Comparison of ENCODE assay signal across 8 cellular contexts in genomic region chr10:17742918-17743317, GRCh38. TPM values are rescaled to one million over a fixed set of nuclear protein-coding genes. Genes with fewer than 3 reads are reported as not detected.
DNase-seq lines count a peak whose midpoint lies in the region; ATAC-seq, FAIRE-seq and TF ChIP-seq lines count a peak whose summit lies in the region.

No MANE protein-coding gene starts in this region.

- H3K27me3 Mint-ChIP-seq in activated CD4-positive, alpha-beta memory T cell treated with anti-CD3 and anti-CD28 coated beads for 36 hours: no peaks in the 10 kb centered on the region
- no peaks in the 10 kb centered on the region for H3K27me3 Mint-ChIP-seq in naive thymus-derived CD4-positive, alpha-beta T cell

- intact Hi-C loops in activated CD4-positive, alpha-beta memory T cell treated with anti-CD3 and anti-CD28 coated beads for 36 hours (cut with micrococcal nuclease): loop anchor here (1.0 kb wide), 1 partner anchor 136 kb away; no protein-coding TSS in a partner anchor
- intact Hi-C loops in naive thymus-derived CD4-positive, alpha-beta T cell (cut with micrococcal nuclease): loop anchor here (1.0 to 5.0 kb wide), 4 partner anchors 136 to 916 kb away; no protein-coding TSS in a partner anchor

- H3K79me1 ChIP-seq in H1 (ENCODE audit: low read depth, low read length): no peaks in the 10 kb centered on the region

- H3K4ac ChIP-seq in H1 (replicated peaks; ENCODE audit: insufficient read length, low read depth, low read length): no peak overlapping the region

- WGBS in H1 (ENCODE audit: extremely low coverage in 1 of 2, insufficient coverage in 1 of 2, insufficient read length in 1 of 2, insufficient replicate concordance in 2 of 2, low coverage in 1 of 2, low lambda C conversion rate in 2 of 2, missing lambda C conversion rate in 1 of 2), 2 experiments: 38% methylated on average over 13 of the region's 14 CpGs; no CpG with 5 or more reads in 1 of the 2 experiments

- H3K56ac ChIP-seq in H1 (replicated peaks; ENCODE audit: insufficient read length, low read depth, low read length): no peak overlapping the region

- no peak overlapping the region for H3K4me3 Mint-ChIP-seq in activated CD4-positive, alpha-beta memory T cell treated with anti-CD3 and anti-CD28 coated beads for 36 hours
- no peak overlapping the region for H3K4me3 Mint-ChIP-seq in naive thymus-derived CD4-positive, alpha-beta T cell

- H3K79me2 ChIP-seq in MM.1S (ENCODE audit: low read length) (no peaks in the 10 kb centered on the region), H1 (ENCODE audit: control insufficient read depth in 1 of 2, insufficient read depth in 2 of 2, low read length in 2 of 2) (no peaks in the 10 kb centered on the region)

- no peak overlapping the region for H3K23ac ChIP-seq in H1 (ENCODE audit: insufficient read length)

- no peak overlapping the region for H2BK15ac ChIP-seq in H1 (ENCODE audit: low read length)

- no peak overlapping the region for H2BK5ac ChIP-seq in H1 (ENCODE audit: low read depth, low read length)

- H3K9ac ChIP-seq in MM.1S (ENCODE audit: low read length): no peak overlapping the region
- no peak overlapping the region for H3K9ac ChIP-seq in H1 (replicated peaks in 1 of 4; ENCODE audit: extremely low read depth in 1 of 4, low read depth in 3 of 4, low read length in 3 of 4)

- ATAC-seq in naive thymus-derived CD4-positive, alpha-beta T cell: peak; percentile 75
- ATAC-seq in GM19351 (IDR thresholded peaks at IDR 0.05; ENCODE audit: unreplicated experiment): no peak

- H2BK20ac ChIP-seq in H1 (ENCODE audit: low read length): no peak overlapping the region

- no peak for TF ChIP-seq EP300 in H1 (IDR thresholded peaks at IDR 0.05; ENCODE audit: borderline replicate concordance in 1 of 2, low read depth in 2 of 2, low read length in 2 of 2)

- H3K36me3 ChIP-seq in MM.1S (replicated peaks; ENCODE audit: insufficient read depth, low read length) (no peaks in the 10 kb centered on the region), H1 (ENCODE audit: control insufficient read depth in 2 of 4, insufficient read depth in 4 of 4, low read length in 3 of 4) (no peaks in the 10 kb centered on the region)
- H3K36me3 ChIP-seq in naive thymus-derived CD4-positive, alpha-beta T cell (ENCODE audit: control insufficient read depth in 2 of 3, insufficient read depth in 3 of 3, low read length in 3 of 3): no peaks in the 10 kb centered on the region

- H3K4me1 ChIP-seq in MM.1S (ENCODE audit: low read length) (peaks cover 24% of the 10 kb centered on the region), H1 (replicated peaks in 1 of 4; ENCODE audit: control insufficient read depth in 3 of 4, insufficient read depth in 4 of 4, low read length in 3 of 4) (no peaks in the 10 kb centered on the region)
- no peaks in the 10 kb centered on the region for H3K4me1 ChIP-seq in naive thymus-derived CD4-positive, alpha-beta T cell (ENCODE audit: control insufficient read depth in 2 of 2, insufficient read depth in 2 of 2, low read length in 2 of 2)

- H3K4me3 ChIP-seq in MM.1S (ENCODE audit: low read length) (peak overlapping the region; percentile 21; the same call in 1 of the 2 replicates), H1 (ENCODE audit: extremely low read depth in 1 of 4, insufficient read depth in 2 of 4, low read depth in 3 of 4, low read length in 4 of 4) (no peak overlapping the region)
- H3K4me3 ChIP-seq in naive thymus-derived CD4-positive, alpha-beta T cell (ENCODE audit: low read length): no peak overlapping the region

- H3K27ac ChIP-seq in MM.1S (ENCODE audit: low read length): no peak overlapping the region
- no peak overlapping the region for H3K27ac ChIP-seq in H1 (ENCODE audit: low read depth, low read length)
- H3K27ac ChIP-seq in naive thymus-derived CD4-positive, alpha-beta T cell (ENCODE audit: low read depth, low read length): no peak overlapping the region

- H3K4me1 Mint-ChIP-seq in activated CD4-positive, alpha-beta memory T cell treated with anti-CD3 and anti-CD28 coated beads for 36 hours (ENCODE audit: low read depth): peaks cover 6% of the 10 kb centered on the region
- H3K4me1 Mint-ChIP-seq in naive thymus-derived CD4-positive, alpha-beta T cell: peaks cover 3 to 15% (median 5%) of the 10 kb centered on the region in 7 donors

- H3K36me3 Mint-ChIP-seq in activated CD4-positive, alpha-beta memory T cell treated with anti-CD3 and anti-CD28 coated beads for 36 hours: no peaks in the 10 kb centered on the region
- H3K36me3 Mint-ChIP-seq in naive thymus-derived CD4-positive, alpha-beta T cell: no peaks in the 10 kb centered on the region

- no peaks in the 10 kb centered on the region for H3K9me3 Mint-ChIP-seq in activated CD4-positive, alpha-beta memory T cell treated with anti-CD3 and anti-CD28 coated beads for 36 hours
- no peaks in the 10 kb centered on the region for H3K9me3 Mint-ChIP-seq in naive thymus-derived CD4-positive, alpha-beta T cell

- H3K23me2 ChIP-seq in H1 (ENCODE audit: low read depth, low read length): no peaks in the 10 kb centered on the region

- peak; percentile 37 to 53 for TF ChIP-seq RAD21 in H1 (IDR thresholded peaks at IDR 0.05 in 1 of 2, conservative IDR thresholded peaks at IDR 0.05 in 1 of 2; ENCODE audit: low read depth in 2 of 2, low read length in 2 of 2)

- peaks cover 4% of the 10 kb centered on the region; the same call in 1 of the 2 replicates for H3F3A ChIP-seq in MM.1S (ENCODE audit: insufficient read depth, low read length)

- no peak overlapping the region; the same call in 1 of the 2 replicates for H4K8ac ChIP-seq in H1 (ENCODE audit: extremely low read depth, insufficient read depth, low read length)

- H3K18ac ChIP-seq in H1 (ENCODE audit: extremely low read depth, low read length): no peak overlapping the region

- no peak for FAIRE-seq in H1 (lab: Jason Lieb, UNC)

- no peak overlapping the region for H2BK12ac ChIP-seq in H1 (ENCODE audit: low read depth, low read length)

- H3K27me3 ChIP-seq in MM.1S (replicated peaks; ENCODE audit: insufficient read depth, low read length) (no peaks in the 10 kb centered on the region), H1 (replicated peaks in 1 of 4; ENCODE audit: control insufficient read depth in 3 of 4, extremely low read depth in 1 of 4, insufficient read depth in 3 of 4, low read length in 3 of 4) (no peaks in the 10 kb centered on the region; a peak in 1 of 7 replicates)
- no peaks in the 10 kb centered on the region for H3K27me3 ChIP-seq in naive thymus-derived CD4-positive, alpha-beta T cell (ENCODE audit: control insufficient read depth in 2 of 2, insufficient read depth in 2 of 2, low read length in 2 of 2)

- no peaks in the 10 kb centered on the region for H4K20me1 ChIP-seq in MM.1S (ENCODE audit: insufficient read depth, low read length)
- H4K20me1 ChIP-seq in H1 (replicated peaks in 1 of 2; ENCODE audit: control insufficient read depth in 1 of 2, insufficient read depth in 2 of 2, low read length in 2 of 2): no peaks in the 10 kb centered on the region

- POLR2A ChIA-PET in activated CD4-positive, alpha-beta memory T cell treated with anti-CD3 and anti-CD28 coated beads for 36 hours (lab: Charles Lee): no interaction called here
- POLR2A ChIA-PET in H1 (lab: Charles Lee; ENCODE audit: partially characterized antibody): interaction anchor here (1.2 kb wide), 1 partner anchor 18 kb away, joined by 3 read pairs; no protein-coding TSS in a partner anchor
- POLR2A ChIA-PET in naive thymus-derived CD4-positive, alpha-beta T cell (lab: Charles Lee): no interaction called here

- peak; percentile 7 to 46 for DNase-seq in NCI-H2081 (lab: John Stamatoyannopoulos, UW)
- no peak for DNase-seq in NCI-H2081 treated with DMSO at 0.1 percent for 48 hours (lab: John Stamatoyannopoulos, UW)
- peak; percentile 67 for DNase-seq in MM.1S
- peak; percentile 77 for DNase-seq in activated CD4-positive, alpha-beta memory T cell treated with anti-CD3 and anti-CD28 coated beads for 36 hours
- DNase-seq in H1 (ENCODE audit: low read depth in 1 of 2, low spot score in 2 of 2): peak in 1 of 2 experiments; percentile 84
- DNase-seq in naive thymus-derived CD4-positive, alpha-beta T cell: peak; percentile 19 to 66 (median 56)
- DNase-seq in stimulated activated CD8-positive, alpha-beta memory T cell treated with anti-CD3 and anti-CD28 coated beads, Interleukin-7, amount 100 ng/mL, for 48 hours (ENCODE audit: extremely low read depth in 1 of 2, low read depth in 1 of 2): peak; percentile 26 to 33

- H2AK5ac ChIP-seq in H1 (ENCODE audit: low read depth, low read length): no peak overlapping the region

- peak overlapping the region; percentile 38; the same call in 1 of the 2 replicates for H3K4me2 ChIP-seq in MM.1S (ENCODE audit: low read depth, low read length)
- peak overlapping the region in 1 of 2 experiments; percentile 34; a peak in 1 of 4 replicates for H3K4me2 ChIP-seq in H1 (ENCODE audit: insufficient read depth in 1 of 2, low read depth in 2 of 2, low read length in 2 of 2)

- H3K14ac ChIP-seq in H1 (ENCODE audit: insufficient read length): no peak overlapping the region

- H2BK120ac ChIP-seq in H1 (replicated peaks; ENCODE audit: low read depth, low read length): no peak overlapping the region

- CTCF ChIA-PET in activated CD4-positive, alpha-beta memory T cell treated with anti-CD3 and anti-CD28 coated beads for 36 hours (lab: Charles Lee): interaction anchor here (0.7 to 3.1 kb wide), 12 partner anchors 16 to 151 kb away, joined by 3 to 24 read pairs (median 4); partner anchors contain the start of gene HACD1
- CTCF ChIA-PET in H1 (lab: Charles Lee; ENCODE audit: partially characterized antibody): interaction anchor here (0.6 to 2.3 kb wide), 19 partner anchors 11 to 492 kb away, joined by 3 to 9 read pairs (median 3); no protein-coding TSS in a partner anchor
- CTCF ChIA-PET in naive thymus-derived CD4-positive, alpha-beta T cell (lab: Charles Lee): interaction anchor here (0.7 to 1.3 kb wide), 5 partner anchors 135 to 1392 kb away, joined by 3 to 8 read pairs (median 4); no protein-coding TSS in a partner anchor

- no peak overlapping the region for H4K5ac ChIP-seq in H1 (ENCODE audit: insufficient read length, low read depth, low read length)

- no peak overlapping the region for H3K27ac Mint-ChIP-seq in activated CD4-positive, alpha-beta memory T cell treated with anti-CD3 and anti-CD28 coated beads for 36 hours
- H3K27ac Mint-ChIP-seq in naive thymus-derived CD4-positive, alpha-beta T cell: no peak overlapping the region

- H3K9me3 ChIP-seq in MM.1S (replicated peaks; ENCODE audit: insufficient read depth, low read length) (no peaks in the 10 kb centered on the region), H1 (ENCODE audit: insufficient read depth in 2 of 2, low read depth in 1 of 2, low read length in 1 of 2) (no peaks in the 10 kb centered on the region)
- no peaks in the 10 kb centered on the region for H3K9me3 ChIP-seq in naive thymus-derived CD4-positive, alpha-beta T cell (ENCODE audit: control insufficient read depth in 2 of 3, low read length in 3 of 3)

- TF ChIP-seq CTCF in MM.1S (IDR thresholded peaks at IDR 0.05; ENCODE audit: low read length) (peak; percentile 66), H1 (IDR thresholded peaks at IDR 0.05; ENCODE audit: control extremely low read depth in 1 of 3, insufficient read depth in 1 of 3, low read depth in 1 of 3, low read length in 3 of 3) (peak in 2 of 3 experiments; percentile 57 to 65; a peak in 3 of 4 replicates)

- H2AFZ ChIP-seq in MM.1S (ENCODE audit: low read length) (peak overlapping the region; percentile 54; the same call in 1 of the 2 replicates), H1 (ENCODE audit: low read length) (no peak overlapping the region)

- no peak for TF ChIP-seq POLR2A in H1 (IDR thresholded peaks at IDR 0.05; ENCODE audit: control extremely low read depth in 1 of 2, low read depth in 2 of 2, low read length in 2 of 2)

- no peak overlapping the region for H4K91ac ChIP-seq in H1 (replicated peaks; ENCODE audit: insufficient read length, low read length)

- H3K9me2 ChIP-seq in MM.1S (replicated peaks; ENCODE audit: insufficient read depth, low read length): no peaks in the 10 kb centered on the region

RNA-seq across cellular contexts. Expression of gene TMEM236, which starts 9.1 kb away (rescaled TPM):
- under 1 TPM; 0.07 to 0.10 TPM for total RNA-seq in activated CD4-positive, alpha-beta memory T cell treated with anti-CD3 and anti-CD28 coated beads for 36 hours
- total RNA-seq in H1 (2021; fragmentation: NEBNext Ultra II Directional; extraction: Animal tissue kit (Norgen Biotek cat#: 25700)): 0.07 and 0.11 TPM in 2 replicates
- 0.02 TPM in 2 replicates for polyA plus RNA-seq in H1 (2011; rRNA removed)
- 0.04 TPM for polyA plus RNA-seq in H1 (2011; cell fraction: cytosol; rRNA removed)
- polyA plus RNA-seq in H1 (2011; cell fraction: nucleus; rRNA removed): 0.09 TPM
- polyA plus RNA-seq in H1 (2012, experiment 1 of 2): 0.03 to 0.05 TPM (median 0.04 TPM) in 3 of 4 replicates, not detected in the other
- polyA plus RNA-seq in H1 (2012, experiment 2 of 2): not detected
- 0.08 TPM for polyA plus RNA-seq in H1 (2013, experiment 1 of 2)
- polyA plus RNA-seq in H1 (2013, experiment 2 of 2): 0.04 TPM
- polyA minus RNA-seq in H1 (2011; rRNA and poly(A)+ RNA removed): 0.02 and 0.03 TPM in 2 replicates
- polyA minus RNA-seq in H1 (2011; cell fraction: cytosol; rRNA and poly(A)+ RNA removed): not detected
- polyA minus RNA-seq in H1 (2011; cell fraction: nucleus; rRNA and poly(A)+ RNA removed): 0.10 TPM
- total RNA-seq in naive thymus-derived CD4-positive, alpha-beta T cell: under 1 TPM in 2 of 5 experiments, not detected in 3; 0.05 to 0.12 TPM
- under 1 TPM in 1 of 2 donors, not detected in 1; 0.02 TPM for polyA plus RNA-seq in naive thymus-derived CD4-positive, alpha-beta T cell
